12 cellular contexts compared by ENCODE assay signal in genomic region chr19:13652810-13653590, GRCh38.
A peak's percentile ranks its signal among the peaks of the same experiment; 100 is the strongest.
DNase-seq lines count a peak whose midpoint lies in the region; ATAC-seq and TF ChIP-seq lines count a peak whose summit lies in the region.
"Had no signal": no experiment of that assay in that cellular context is flagged by ENCODE, and none has a peak within 500 bp of the region (broad histone marks: within the 10 kb centered on the region; RNA-seq: fewer than 3 reads in every experiment).

No MANE protein-coding gene starts in this region.

- no peak overlapping the region for H3K27ac ChIP-seq in PC-3 (ENCODE audit: low read length)
- H3K27ac ChIP-seq: PC-9 had no signal

- 78 to 84% methylated on average over 5 of the region's 5 CpGs for WGBS in lower leg skin, 2 donors

- H3K79me2 ChIP-seq in PC-3 (ENCODE audit: low read length), result no peaks in the 10 kb centered on the region

- H3K9me2 ChIP-seq in PC-3 (replicated peaks; ENCODE audit: low read length), result no peaks in the 10 kb centered on the region
- H3K9me2 ChIP-seq: SK-N-SH had no signal

- no peaks in the 10 kb centered on the region for H3K4me1 ChIP-seq in PC-3 (ENCODE audit: insufficient read depth, low read length)

- no peaks in the 10 kb centered on the region for H3K27me3 Mint-ChIP-seq in activated naive CD8-positive, alpha-beta T cell
- peaks cover under 1% of the 10 kb centered on the region for H3K27me3 Mint-ChIP-seq in activated naive CD8-positive, alpha-beta T cell treated with anti-CD3 and anti-CD28 coated beads, Interleukin-2, amount 50 U/mL, for 24 hours
- peaks cover 4 to 10% (median 4%) of the 10 kb centered on the region in 3 donors for H3K27me3 Mint-ChIP-seq in naive B cell
- peaks cover 6 to 8% of the 10 kb centered on the region in 2 donors for H3K27me3 Mint-ChIP-seq in natural killer cell treated with Interleukin-12 subunit alpha and Interleukin-12 subunit beta and Interleukin-15 and Interleukin-18, amount 100 ng/mL, for 72 hours

- H3K4me1 Mint-ChIP-seq in activated naive CD8-positive, alpha-beta T cell (ENCODE audit: low read depth), result peaks cover 11% of the 10 kb centered on the region
- H3K4me1 Mint-ChIP-seq in activated naive CD8-positive, alpha-beta T cell treated with anti-CD3 and anti-CD28 coated beads, Interleukin-2, amount 50 U/mL, for 24 hours, result peaks cover 3% of the 10 kb centered on the region
- peaks cover 5 to 13% (median 10%) of the 10 kb centered on the region in 3 donors for H3K4me1 Mint-ChIP-seq in naive B cell
- H3K4me1 Mint-ChIP-seq in natural killer cell treated with Interleukin-12 subunit alpha and Interleukin-12 subunit beta and Interleukin-15 and Interleukin-18, amount 100 ng/mL, for 72 hours (ENCODE audit: low read depth in 2 of 2), result peaks cover 4 to 5% of the 10 kb centered on the region in 2 donors

- no peak overlapping the region for H3K4me3 Mint-ChIP-seq in activated naive CD8-positive, alpha-beta T cell
- no peak overlapping the region for H3K4me3 Mint-ChIP-seq in activated naive CD8-positive, alpha-beta T cell treated with anti-CD3 and anti-CD28 coated beads, Interleukin-2, amount 50 U/mL, for 24 hours
- H3K4me3 Mint-ChIP-seq in naive B cell, result peak overlapping the region in 3 of 8 donors; percentile 5 to 39 (median 34)
- no peak overlapping the region for H3K4me3 Mint-ChIP-seq in natural killer cell treated with Interleukin-12 subunit alpha and Interleukin-12 subunit beta and Interleukin-15 and Interleukin-18, amount 100 ng/mL, for 72 hours
- H3K4me3 Mint-ChIP-seq: activated CD8-positive, alpha-beta T cell treated with anti-CD3 and anti-CD28 coated beads for 36 hours had no signal

- TF ChIP-seq CTCF in NB4 (IDR thresholded peaks at IDR 0.05; ENCODE audit: low read depth, low read length), result no peak
- no peak for TF ChIP-seq CTCF in PC-3 (conservative IDR thresholded peaks at IDR 0.05; ENCODE audit: low read depth, low read length)
- TF ChIP-seq CTCF in lower leg skin (IDR thresholded peaks at IDR 0.05), result no peak

- H3F3A ChIP-seq in PC-3 (ENCODE audit: low read length, unreplicated experiment), result no peaks in the 10 kb centered on the region

- no peaks in the 10 kb centered on the region for H4K20me1 ChIP-seq in PC-3 (ENCODE audit: low read length)

- H3K9me3 Mint-ChIP-seq in activated naive CD8-positive, alpha-beta T cell (ENCODE audit: low read depth), result peaks cover 4% of the 10 kb centered on the region
- H3K9me3 Mint-ChIP-seq in activated naive CD8-positive, alpha-beta T cell treated with anti-CD3 and anti-CD28 coated beads, Interleukin-2, amount 50 U/mL, for 24 hours, result peaks cover 4% of the 10 kb centered on the region
- peaks cover 3 to 18% (median 11%) of the 10 kb centered on the region in 7 donors for H3K9me3 Mint-ChIP-seq in naive B cell
- H3K9me3 Mint-ChIP-seq in natural killer cell treated with Interleukin-12 subunit alpha and Interleukin-12 subunit beta and Interleukin-15 and Interleukin-18, amount 100 ng/mL, for 72 hours, result no peaks in the 10 kb centered on the region

- DNase-seq in activated naive CD8-positive, alpha-beta T cell treated with anti-CD3 and anti-CD28 coated beads, Interleukin-2, amount 50 U/mL, for 24 hours, result no peak
- DNase-seq in NB4 (ENCODE audit: low read depth) (peak; percentile 42), PC-3 (peak; percentile 20), naive B cell (no peak), lower leg skin (ENCODE audit: low spot score in 2 of 2) (no peak)
- DNase-seq in natural killer cell treated with Interleukin-12 subunit alpha and Interleukin-12 subunit beta and Interleukin-15 and Interleukin-18, amount 100 ng/mL, for 72 hours (ENCODE audit: low spot score), result no peak
- DNase-seq in NK-92 treated with Interleukin-12 subunit alpha and Interleukin-12 subunit beta, amount 100 ng/mL, for 24 hours (lab: John Stamatoyannopoulos, UW), result no peak
- DNase-seq: activated CD8-positive, alpha-beta T cell treated with anti-CD3 and anti-CD28 coated beads for 36 hours; NCI-H2171; PC-9; SK-N-SH had no signal

- TF ChIP-seq POLR2A in NB4 (IDR thresholded peaks at IDR 0.05; ENCODE audit: extremely low read depth, insufficient read length) (no peak), lower leg skin (IDR thresholded peaks at IDR 0.05) (no peak)

- CTCF ChIA-PET in PC-3 (lab: Charles Lee), result no interaction called here

- H3K9ac ChIP-seq in PC-3 (ENCODE audit: low read length), result no peak overlapping the region
- H3K9ac ChIP-seq: SK-N-SH had no signal

- peak overlapping the region; percentile 18; the same call in 1 of the 2 replicates for H2AFZ ChIP-seq in PC-3 (ENCODE audit: low read length)
- H2AFZ ChIP-seq: PC-9 had no signal

- peaks cover 2% of the 10 kb centered on the region for H3K36me3 Mint-ChIP-seq in activated naive CD8-positive, alpha-beta T cell
- H3K36me3 Mint-ChIP-seq in activated naive CD8-positive, alpha-beta T cell treated with anti-CD3 and anti-CD28 coated beads, Interleukin-2, amount 50 U/mL, for 24 hours (ENCODE audit: low read depth), result no peaks in the 10 kb centered on the region
- peaks cover 0 to 13% of the 10 kb centered on the region in 2 donors for H3K36me3 Mint-ChIP-seq in naive B cell
- H3K36me3 Mint-ChIP-seq in natural killer cell treated with Interleukin-12 subunit alpha and Interleukin-12 subunit beta and Interleukin-15 and Interleukin-18, amount 100 ng/mL, for 72 hours, result no peaks in the 10 kb centered on the region

- no peak overlapping the region for H3K4me2 ChIP-seq in PC-3 (ENCODE audit: low read length)
- H3K4me2 ChIP-seq: PC-9, SK-N-SH had no signal

- H3K4me3 ChIP-seq in NB4 (ENCODE audit: low read depth, low read length) (no peak overlapping the region), PC-3 (ENCODE audit: low read length) (no peak overlapping the region), lower leg skin (ENCODE audit: low read depth, poor library complexity, severe bottlenecking) (no peak overlapping the region)
- H3K4me3 ChIP-seq: PC-9 had no signal

- no peaks in the 10 kb centered on the region for H3K9me3 ChIP-seq in PC-3 (ENCODE audit: low read length)
- H3K9me3 ChIP-seq: SK-N-SH had no signal

- peaks cover 13% of the 10 kb centered on the region; the same call in 1 of the 2 replicates for H3K27me3 ChIP-seq in PC-3 (ENCODE audit: low read length)

- ATAC-seq in activated naive CD8-positive, alpha-beta T cell treated with anti-CD3 and anti-CD28 coated beads, Interleukin-2, amount 50 U/mL, for 24 hours, result no peak
- ATAC-seq in PC-3 (no peak), naive B cell (ENCODE audit: low read depth in 2 of 2) (peak; percentile 41 to 77)
- no peak for ATAC-seq in natural killer cell treated with Interleukin-12 subunit alpha and Interleukin-12 subunit beta and Interleukin-15 and Interleukin-18, amount 100 ng/mL, for 72 hours
- ATAC-seq: activated CD8-positive, alpha-beta T cell treated with anti-CD3 and anti-CD28 coated beads for 36 hours had no signal

- no peaks in the 10 kb centered on the region for H3K36me3 ChIP-seq in PC-3 (ENCODE audit: low read depth, low read length)

- POLR2A ChIA-PET in PC-3 (lab: Charles Lee; ENCODE audit: unreplicated experiment), result interaction anchor here (0.6 kb wide), 1 partner anchor 500 kb away, joined by 3 read pairs; no protein-coding TSS in a partner anchor

- no TSS peak for BruUV-seq in PC-3 (replicated peaks; lab: Mats Ljungman, UMichigan)

- H3K27ac Mint-ChIP-seq in activated naive CD8-positive, alpha-beta T cell, result peak overlapping the region; percentile 22
- H3K27ac Mint-ChIP-seq in activated naive CD8-positive, alpha-beta T cell treated with anti-CD3 and anti-CD28 coated beads, Interleukin-2, amount 50 U/mL, for 24 hours, result no peak overlapping the region
- peak overlapping the region in 1 of 6 donors; percentile 43 for H3K27ac Mint-ChIP-seq in naive B cell
- no peak overlapping the region for H3K27ac Mint-ChIP-seq in natural killer cell treated with Interleukin-12 subunit alpha and Interleukin-12 subunit beta and Interleukin-15 and Interleukin-18, amount 100 ng/mL, for 72 hours
- H3K27ac Mint-ChIP-seq: activated CD8-positive, alpha-beta T cell treated with anti-CD3 and anti-CD28 coated beads for 36 hours had no signal

- intact Hi-C loops in PC-3 (cut with micrococcal nuclease), result no loop called here
- intact Hi-C loops in lower leg skin (cut with DNase I; ENCODE audit: low total_unique reads), result no loop called here

Comparison
In these comparisons a context has a peak if more than half of its experiments do, and no peak if none do; other contexts are left out.
1. ATAC-seq: peak in naive B cell (2 of 2); none in activated naive CD8-positive, alpha-beta T cell treated with anti-CD3 and anti-CD28 coated beads, Interleukin-2, amount 50 U/mL, for 24 hours (single experiment), PC-3 (single experiment) and natural killer cell treated with Interleukin-12 subunit alpha and Interleukin-12 subunit beta and Interleukin-15 and Interleukin-18, amount 100 ng/mL, for 72 hours (0 of 2).
2. DNase-seq: peak in NB4 (single experiment) and PC-3 (single experiment); none in activated naive CD8-positive, alpha-beta T cell treated with anti-CD3 and anti-CD28 coated beads, Interleukin-2, amount 50 U/mL, for 24 hours (single experiment), naive B cell (single experiment), lower leg skin (0 of 2), natural killer cell treated with Interleukin-12 subunit alpha and Interleukin-12 subunit beta and Interleukin-15 and Interleukin-18, amount 100 ng/mL, for 72 hours (single experiment) and NK-92 treated with Interleukin-12 subunit alpha and Interleukin-12 subunit beta, amount 100 ng/mL, for 24 hours (single experiment).